1 cellular context compared by ENCODE assay signal in the genomic region with DNA sequence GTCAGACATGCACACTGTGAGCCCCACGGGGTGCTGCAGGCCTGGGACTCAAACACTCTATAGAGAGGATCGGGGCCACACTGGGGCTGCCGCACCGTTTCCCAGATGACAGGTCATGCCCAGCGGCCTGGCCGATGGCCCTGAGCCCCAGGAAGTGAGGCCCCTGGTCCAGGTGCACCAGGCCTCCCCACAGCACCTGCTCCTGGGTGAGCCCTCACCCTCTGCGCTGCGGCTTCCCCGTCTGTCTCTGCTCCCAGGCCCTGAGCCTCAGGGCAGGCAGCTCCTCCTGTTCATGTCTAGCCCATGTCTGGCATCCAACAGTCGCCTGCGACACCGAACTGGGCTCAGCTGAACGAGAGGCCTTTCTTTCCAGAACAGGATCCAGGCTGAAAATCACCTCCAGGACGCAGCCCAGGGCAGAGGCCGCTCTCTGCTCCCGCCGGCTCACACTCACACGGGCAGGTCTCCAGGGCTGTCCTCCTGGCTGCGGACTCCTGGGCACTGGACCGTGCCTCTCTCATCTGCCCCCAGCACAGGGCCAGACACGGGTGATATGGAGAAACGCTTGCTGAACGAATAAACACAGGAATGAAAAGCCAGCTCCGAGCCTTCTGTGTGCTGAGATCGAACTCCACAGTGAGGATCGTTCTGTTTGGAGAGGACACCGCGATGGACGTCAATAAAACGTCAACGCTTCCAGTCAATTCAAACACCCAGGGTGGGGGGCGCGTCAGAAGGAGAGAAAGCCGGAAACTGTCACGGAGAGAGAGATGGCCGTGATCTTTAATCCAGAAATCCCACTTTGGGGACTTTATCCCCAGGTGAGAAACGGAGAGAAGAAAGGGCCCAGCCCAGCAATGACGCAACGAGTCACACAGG.
TF ChIP-seq lines count a peak whose summit lies in the region.

No MANE protein-coding gene starts in this region.

TF ChIP-seq in HepG2, 621 proteins besides CTCF, POLR2A, EP300 and RAD21 (continued from another document):
- TF ChIP-seq HNF4G (IDR thresholded peaks at IDR 0.05; ENCODE audit: borderline replicate concordance, low read depth, low read length): 0 out of 2 replicates have a peak, but pooled peaks have one; percentile 4
- TF ChIP-seq HNF4G (CRISPR knock-in tag; IDR thresholded peaks at IDR 0.05; ENCODE audit: borderline replicate concordance, low read depth): no peak
- TF ChIP-seq, protein P1, sequence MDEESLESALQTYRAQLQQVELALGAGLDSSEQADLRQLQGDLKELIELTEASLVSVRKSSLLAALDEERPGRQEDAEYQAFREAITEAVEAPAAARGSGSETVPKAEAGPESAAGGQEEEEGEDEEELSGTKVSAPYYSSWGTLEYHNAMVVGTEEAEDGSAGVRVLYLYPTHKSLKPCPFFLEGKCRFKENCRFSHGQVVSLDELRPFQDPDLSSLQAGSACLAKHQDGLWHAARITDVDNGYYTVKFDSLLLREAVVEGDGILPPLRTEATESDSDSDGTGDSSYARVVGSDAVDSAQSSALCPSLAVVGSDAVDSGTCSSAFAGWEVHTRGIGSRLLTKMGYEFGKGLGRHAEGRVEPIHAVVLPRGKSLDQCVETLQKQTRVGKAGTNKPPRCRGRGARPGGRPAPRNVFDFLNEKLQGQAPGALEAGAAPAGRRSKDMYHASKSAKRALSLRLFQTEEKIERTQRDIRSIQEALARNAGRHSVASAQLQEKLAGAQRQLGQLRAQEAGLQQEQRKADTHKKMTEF (CRISPR knock-in tag; IDR thresholded peaks at IDR 0.05): no peak
- TF ChIP-seq HCFC1 (IDR thresholded peaks at IDR 0.05; ENCODE audit: low read depth, low read length): no peak
- no peak for TF ChIP-seq JDP2 (CRISPR knock-in tag; IDR thresholded peaks at IDR 0.05; ENCODE audit: borderline replicate concordance)
- no peak for TF ChIP-seq XBP1 (CRISPR knock-in tag; IDR thresholded peaks at IDR 0.05)
- 0 out of 2 replicates have a peak, but pooled peaks have one; percentile 13 for TF ChIP-seq NFKB2 (CRISPR knock-in tag; IDR thresholded peaks at IDR 0.05; ENCODE audit: borderline replicate concordance)
- no peak for TF ChIP-seq ZNF777 (CRISPR knock-in tag; IDR thresholded peaks at IDR 0.05)
- TF ChIP-seq TP53 (CRISPR knock-in tag; conservative IDR thresholded peaks at IDR 0.05): no peak
- no peak for TF ChIP-seq SRF (IDR thresholded peaks at IDR 0.05; ENCODE audit: low read depth, low read length)
- TF ChIP-seq, protein P2, sequence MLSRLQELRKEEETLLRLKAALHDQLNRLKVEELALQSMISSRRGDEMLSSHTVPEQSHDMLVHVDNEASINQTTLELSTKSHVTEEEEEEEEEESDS (CRISPR knock-in tag; IDR thresholded peaks at IDR 0.05; ENCODE audit: borderline replicate concordance): no peak
- TF ChIP-seq ZNF484 (CRISPR knock-in tag; IDR thresholded peaks at IDR 0.05; ENCODE audit: borderline replicate concordance, low read depth): no peak
- TF ChIP-seq, protein P3, sequence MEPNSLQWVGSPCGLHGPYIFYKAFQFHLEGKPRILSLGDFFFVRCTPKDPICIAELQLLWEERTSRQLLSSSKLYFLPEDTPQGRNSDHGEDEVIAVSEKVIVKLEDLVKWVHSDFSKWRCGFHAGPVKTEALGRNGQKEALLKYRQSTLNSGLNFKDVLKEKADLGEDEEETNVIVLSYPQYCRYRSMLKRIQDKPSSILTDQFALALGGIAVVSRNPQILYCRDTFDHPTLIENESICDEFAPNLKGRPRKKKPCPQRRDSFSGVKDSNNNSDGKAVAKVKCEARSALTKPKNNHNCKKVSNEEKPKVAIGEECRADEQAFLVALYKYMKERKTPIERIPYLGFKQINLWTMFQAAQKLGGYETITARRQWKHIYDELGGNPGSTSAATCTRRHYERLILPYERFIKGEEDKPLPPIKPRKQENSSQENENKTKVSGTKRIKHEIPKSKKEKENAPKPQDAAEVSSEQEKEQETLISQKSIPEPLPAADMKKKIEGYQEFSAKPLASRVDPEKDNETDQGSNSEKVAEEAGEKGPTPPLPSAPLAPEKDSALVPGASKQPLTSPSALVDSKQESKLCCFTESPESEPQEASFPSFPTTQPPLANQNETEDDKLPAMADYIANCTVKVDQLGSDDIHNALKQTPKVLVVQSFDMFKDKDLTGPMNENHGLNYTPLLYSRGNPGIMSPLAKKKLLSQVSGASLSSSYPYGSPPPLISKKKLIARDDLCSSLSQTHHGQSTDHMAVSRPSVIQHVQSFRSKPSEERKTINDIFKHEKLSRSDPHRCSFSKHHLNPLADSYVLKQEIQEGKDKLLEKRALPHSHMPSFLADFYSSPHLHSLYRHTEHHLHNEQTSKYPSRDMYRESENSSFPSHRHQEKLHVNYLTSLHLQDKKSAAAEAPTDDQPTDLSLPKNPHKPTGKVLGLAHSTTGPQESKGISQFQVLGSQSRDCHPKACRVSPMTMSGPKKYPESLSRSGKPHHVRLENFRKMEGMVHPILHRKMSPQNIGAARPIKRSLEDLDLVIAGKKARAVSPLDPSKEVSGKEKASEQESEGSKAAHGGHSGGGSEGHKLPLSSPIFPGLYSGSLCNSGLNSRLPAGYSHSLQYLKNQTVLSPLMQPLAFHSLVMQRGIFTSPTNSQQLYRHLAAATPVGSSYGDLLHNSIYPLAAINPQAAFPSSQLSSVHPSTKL (CRISPR knock-in tag; IDR thresholded peaks at IDR 0.05): peak; percentile 19; the same call in 1 of the 2 replicates
- no peak for TF ChIP-seq XRCC5 (optimal IDR thresholded peaks at IDR 0.05; ENCODE audit: low read length)
- no peak for TF ChIP-seq MED13 (CRISPR knock-in tag; IDR thresholded peaks at IDR 0.05)
- TF ChIP-seq ZNF143 (CRISPR knock-in tag; IDR thresholded peaks at IDR 0.05): no peak
- no peak for TF ChIP-seq SMAD1 (CRISPR knock-in tag; IDR thresholded peaks at IDR 0.05; ENCODE audit: borderline replicate concordance, low read depth)
- TF ChIP-seq TBL1XR1 (IDR thresholded peaks at IDR 0.05; ENCODE audit: borderline replicate concordance, low read length, partially characterized antibody): no peak
- no peak for TF ChIP-seq ZNF432 (CRISPR knock-in tag; IDR thresholded peaks at IDR 0.05; ENCODE audit: borderline replicate concordance)
- no peak for TF ChIP-seq NFKBIZ (CRISPR knock-in tag; IDR thresholded peaks at IDR 0.05)
- peak; percentile 59 for TF ChIP-seq ZBTB21 (CRISPR knock-in tag; IDR thresholded peaks at IDR 0.05)
- no peak for TF ChIP-seq ZNF235 (CRISPR knock-in tag; IDR thresholded peaks at IDR 0.05; ENCODE audit: borderline replicate concordance)
- TF ChIP-seq HOXA3 (CRISPR knock-in tag; IDR thresholded peaks at IDR 0.05): peak; percentile 65; the same call in 1 of the 2 replicates
- TF ChIP-seq SIX1 (CRISPR knock-in tag; IDR thresholded peaks at IDR 0.05; ENCODE audit: borderline replicate concordance): no peak
- TF ChIP-seq, protein P4, sequence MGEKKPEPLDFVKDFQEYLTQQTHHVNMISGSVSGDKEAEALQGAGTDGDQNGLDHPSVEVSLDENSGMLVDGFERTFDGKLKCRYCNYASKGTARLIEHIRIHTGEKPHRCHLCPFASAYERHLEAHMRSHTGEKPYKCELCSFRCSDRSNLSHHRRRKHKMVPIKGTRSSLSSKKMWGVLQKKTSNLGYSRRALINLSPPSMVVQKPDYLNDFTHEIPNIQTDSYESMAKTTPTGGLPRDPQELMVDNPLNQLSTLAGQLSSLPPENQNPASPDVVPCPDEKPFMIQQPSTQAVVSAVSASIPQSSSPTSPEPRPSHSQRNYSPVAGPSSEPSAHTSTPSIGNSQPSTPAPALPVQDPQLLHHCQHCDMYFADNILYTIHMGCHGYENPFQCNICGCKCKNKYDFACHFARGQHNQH (CRISPR knock-in tag; IDR thresholded peaks at IDR 0.05): no peak
